11 cellular contexts compared by ENCODE assay signal in the genomic region with DNA sequence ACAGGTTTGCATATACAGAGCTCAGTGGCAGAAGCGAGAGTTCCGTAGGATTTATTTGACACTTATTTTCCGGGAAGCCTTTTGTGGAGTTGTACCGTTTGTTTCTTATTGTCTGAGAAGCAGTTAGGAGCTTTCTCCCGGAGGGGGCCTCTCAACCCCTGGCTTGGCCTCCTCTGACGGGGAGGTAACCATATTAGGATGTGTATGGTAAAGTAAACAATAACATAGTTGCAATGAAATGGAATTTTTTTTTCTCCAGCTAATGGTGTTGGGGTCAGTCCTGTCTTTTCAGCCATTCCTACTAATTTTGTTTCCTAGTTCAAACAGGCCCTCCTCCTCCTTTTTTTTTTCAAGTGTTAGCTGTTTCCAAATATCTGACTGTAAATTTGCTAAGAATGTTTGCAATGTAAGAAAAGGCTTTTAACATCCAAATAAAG.
DNase-seq lines count a peak whose midpoint lies in the region; ATAC-seq and TF ChIP-seq lines count a peak whose summit lies in the region.
"Had no signal": no experiment of that assay in that cellular context is flagged by ENCODE, and none has a peak within 500 bp of the region (broad histone marks: within the 10 kb centered on the region; RNA-seq: fewer than 3 reads in every experiment).

No MANE protein-coding gene starts in this region.

- peaks cover 11% of the 10 kb centered on the region for H3K36me3 Mint-ChIP-seq in activated naive CD8-positive, alpha-beta T cell
- peaks cover 47% of the 10 kb centered on the region for H3K36me3 Mint-ChIP-seq in activated naive CD8-positive, alpha-beta T cell treated with anti-CD3 and anti-CD28 coated beads for 36 hours

- no peak for DNase-seq in activated naive CD8-positive, alpha-beta T cell treated with anti-CD3 and anti-CD28 coated beads for 36 hours
- DNase-seq in coronary artery (ENCODE audit: low spot score) (no peak), lower lobe of right lung (peak; percentile 54), upper lobe of right lung (no peak), DMS 273 (lab: John Stamatoyannopoulos, UW; ENCODE audit: unreplicated experiment) (no peak)
- DNase-seq: BE2C, midbrain had no signal

- no peaks in the 10 kb centered on the region for H3K9me3 Mint-ChIP-seq in activated naive CD8-positive, alpha-beta T cell (ENCODE audit: low read depth)
- H3K9me3 Mint-ChIP-seq in activated naive CD8-positive, alpha-beta T cell treated with anti-CD3 and anti-CD28 coated beads for 36 hours: no peaks in the 10 kb centered on the region

- ATAC-seq in lower lobe of right lung (peak; percentile 63 to 82), upper lobe of right lung (peak; percentile 71), GM19035 (IDR thresholded peaks at IDR 0.05; ENCODE audit: unreplicated experiment) (no peak), HG03175 (IDR thresholded peaks at IDR 0.05; ENCODE audit: unreplicated experiment) (no peak)

- H3K27ac ChIP-seq in coronary artery (peak overlapping the region; percentile 61 to 88), lower lobe of right lung (peak overlapping the region; percentile 43), upper lobe of right lung (no peak overlapping the region)
- H3K27ac ChIP-seq: KMS-11 had no signal

- H3K27ac Mint-ChIP-seq in activated naive CD8-positive, alpha-beta T cell: peak overlapping the region; percentile 7
- H3K27ac Mint-ChIP-seq in activated naive CD8-positive, alpha-beta T cell treated with anti-CD3 and anti-CD28 coated beads for 36 hours: no peak overlapping the region

- H3K27me3 Mint-ChIP-seq in activated naive CD8-positive, alpha-beta T cell: no peaks in the 10 kb centered on the region
- H3K27me3 Mint-ChIP-seq in activated naive CD8-positive, alpha-beta T cell treated with anti-CD3 and anti-CD28 coated beads for 36 hours: no peaks in the 10 kb centered on the region

- H3K4me3 ChIP-seq in coronary artery (peak overlapping the region; percentile 69), lower lobe of right lung (peak overlapping the region; percentile 12), upper lobe of right lung (peak overlapping the region; percentile 1)

- H3K4me3 Mint-ChIP-seq in activated naive CD8-positive, alpha-beta T cell: no peak overlapping the region
- H3K4me3 Mint-ChIP-seq in activated naive CD8-positive, alpha-beta T cell treated with anti-CD3 and anti-CD28 coated beads for 36 hours: no peak overlapping the region

- no peak for TF ChIP-seq CTCF in coronary artery (IDR thresholded peaks at IDR 0.05)
- no peak for TF ChIP-seq CTCF in lower lobe of right lung (IDR thresholded peaks at IDR 0.05)
- TF ChIP-seq CTCF in upper lobe of right lung (IDR thresholded peaks at IDR 0.05): no peak

- no peaks in the 10 kb centered on the region for H3K27me3 ChIP-seq in lower lobe of right lung (ENCODE audit: low read depth)
- no peaks in the 10 kb centered on the region for H3K27me3 ChIP-seq in upper lobe of right lung
- H3K27me3 ChIP-seq: BE2C had no signal

- H3K9me3 ChIP-seq in lower lobe of right lung: no peaks in the 10 kb centered on the region
- no peaks in the 10 kb centered on the region for H3K9me3 ChIP-seq in upper lobe of right lung
- H3K9me3 ChIP-seq: BE2C had no signal

- intact Hi-C loops in lower lobe of right lung (cut with DNase I) (no loop called here), upper lobe of right lung (cut with DNase I) (no loop called here)

- peaks cover 81% of the 10 kb centered on the region for H3K4me1 Mint-ChIP-seq in activated naive CD8-positive, alpha-beta T cell (ENCODE audit: low read depth)
- peaks cover 79% of the 10 kb centered on the region for H3K4me1 Mint-ChIP-seq in activated naive CD8-positive, alpha-beta T cell treated with anti-CD3 and anti-CD28 coated beads for 36 hours

- H3K36me3 ChIP-seq in lower lobe of right lung (no peaks in the 10 kb centered on the region), upper lobe of right lung (no peaks in the 10 kb centered on the region)
- H3K36me3 ChIP-seq: BE2C had no signal

- H3K4me1 ChIP-seq in lower lobe of right lung (peaks cover 40% of the 10 kb centered on the region), upper lobe of right lung (peaks cover 16% of the 10 kb centered on the region)

Comparison
In these comparisons a context has a peak if more than half of its experiments do, and no peak if none do; other contexts are left out.
1. H3K4me3 ChIP-seq: peak in every context shown above with its lines; median percentile 69 in coronary artery; 12 in lower lobe of right lung; 1 in upper lobe of right lung.
2. ATAC-seq: peak in lower lobe of right lung (2 of 2) and upper lobe of right lung (single experiment); none in GM19035 (single experiment) and HG03175 (single experiment).